8 cellular contexts compared by ENCODE assay signal in the genomic region with DNA sequence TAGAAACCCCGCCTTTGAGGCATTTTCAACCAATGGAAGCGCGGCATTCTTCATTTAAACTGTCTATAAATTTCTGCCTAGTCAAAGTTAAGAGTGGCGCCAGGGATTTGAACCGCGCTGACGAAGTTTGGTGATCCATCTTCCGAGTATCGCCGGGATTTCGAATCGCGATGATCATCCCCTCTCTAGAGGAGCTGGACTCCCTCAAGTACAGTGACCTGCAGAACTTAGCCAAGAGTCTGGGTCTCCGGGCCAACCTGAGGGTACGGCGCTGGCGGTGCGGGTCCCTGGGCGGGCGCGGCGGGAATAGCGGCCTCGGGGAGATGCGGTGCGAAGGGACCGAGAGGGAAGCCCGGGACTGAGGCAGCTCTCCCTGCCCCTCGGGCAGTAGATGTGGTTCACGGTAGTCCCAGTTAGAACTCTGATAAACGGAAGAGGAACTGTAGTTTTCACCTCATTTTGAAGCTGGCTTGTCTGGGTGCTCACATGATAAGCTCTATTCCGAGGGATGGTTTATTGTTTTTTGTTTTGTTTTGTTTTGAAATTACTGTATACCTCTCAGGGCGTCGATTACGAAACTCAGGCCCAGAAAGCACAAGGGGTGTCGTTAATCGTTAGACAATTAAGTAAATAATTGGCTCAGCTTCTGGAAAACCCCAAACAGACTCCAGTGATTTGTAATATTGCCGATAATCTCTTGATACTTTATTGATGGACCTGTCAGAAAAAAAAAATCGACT. TPM values are rescaled to one million over a fixed set of nuclear protein-coding genes. Genes with fewer than 3 reads are reported as not detected.
DNase-seq lines count a peak whose midpoint lies in the region; ATAC-seq, FAIRE-seq and TF ChIP-seq lines count a peak whose summit lies in the region.

A gene with protein sequence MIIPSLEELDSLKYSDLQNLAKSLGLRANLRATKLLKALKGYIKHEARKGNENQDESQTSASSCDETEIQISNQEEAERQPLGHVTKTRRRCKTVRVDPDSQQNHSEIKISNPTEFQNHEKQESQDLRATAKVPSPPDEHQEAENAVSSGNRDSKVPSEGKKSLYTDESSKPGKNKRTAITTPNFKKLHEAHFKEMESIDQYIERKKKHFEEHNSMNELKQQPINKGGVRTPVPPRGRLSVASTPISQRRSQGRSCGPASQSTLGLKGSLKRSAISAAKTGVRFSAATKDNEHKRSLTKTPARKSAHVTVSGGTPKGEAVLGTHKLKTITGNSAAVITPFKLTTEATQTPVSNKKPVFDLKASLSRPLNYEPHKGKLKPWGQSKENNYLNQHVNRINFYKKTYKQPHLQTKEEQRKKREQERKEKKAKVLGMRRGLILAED (plus strand): TSS at position 94 of the 740 bp plus-strand sequence. CDS start 77 bp downstream, at position 171.

- in situ Hi-C loops in astrocyte of the spinal cord (cut with HindIII; ENCODE audit: low sequenced_read_pairs) = no loop called here

- peak; percentile 24 for ATAC-seq in stimulated activated naive CD8-positive, alpha-beta T cell treated with anti-CD3 and anti-CD28 coated beads, Interleukin-15, amount 100 ng/mL, for 72 hours

- H3K4me3 ChIP-seq in astrocyte of the spinal cord (ENCODE audit: low read depth, low read length) = peak within 1 kb of the TSS; percentile 83

- peak within 1 kb of the TSS; percentile 100 for H3K4me3 Mint-ChIP-seq in activated T-cell treated with anti-CD3 and anti-CD28 coated beads, Interleukin-2, amount 50 U/mL, for 24 hours
- H3K4me3 Mint-ChIP-seq in HFFc6 = peak within 1 kb of the TSS; percentile 99
- H3K4me3 Mint-ChIP-seq in stimulated activated naive CD8-positive, alpha-beta T cell treated with anti-CD3 and anti-CD28 coated beads, Interleukin-15, amount 100 ng/mL, for 72 hours = peak within 1 kb of the TSS; percentile 93 to 94

- peaks cover 58% of the 10 kb centered on the region for H3K36me3 Mint-ChIP-seq in activated T-cell treated with anti-CD3 and anti-CD28 coated beads, Interleukin-2, amount 50 U/mL, for 24 hours (ENCODE audit: low read depth)
- peaks cover 11% of the 10 kb centered on the region; the same call in 1 of the 2 replicates for H3K36me3 Mint-ChIP-seq in HFFc6 (ENCODE audit: low read depth)

- FAIRE-seq in islet of Langerhans (lab: Jason Lieb, UNC) = peak; percentile 95

- H3K9me3 Mint-ChIP-seq in activated T-cell treated with anti-CD3 and anti-CD28 coated beads, Interleukin-2, amount 50 U/mL, for 24 hours = no peaks in the 10 kb centered on the region
- no peaks in the 10 kb centered on the region; the same call in 1 of the 2 replicates for H3K9me3 Mint-ChIP-seq in HFFc6
- no peaks in the 10 kb centered on the region for H3K9me3 Mint-ChIP-seq in stimulated activated naive CD8-positive, alpha-beta T cell treated with anti-CD3 and anti-CD28 coated beads, Interleukin-15, amount 100 ng/mL, for 72 hours

- H3K27ac Mint-ChIP-seq in activated T-cell treated with anti-CD3 and anti-CD28 coated beads, Interleukin-2, amount 50 U/mL, for 24 hours = peak within 1 kb of the TSS; percentile 99
- peak within 1 kb of the TSS; percentile 98 for H3K27ac Mint-ChIP-seq in HFFc6
- H3K27ac Mint-ChIP-seq in stimulated activated naive CD8-positive, alpha-beta T cell treated with anti-CD3 and anti-CD28 coated beads, Interleukin-15, amount 100 ng/mL, for 72 hours = peak within 1 kb of the TSS; percentile 96 to 99

- peaks cover 32% of the 10 kb centered on the region for H3K4me1 Mint-ChIP-seq in activated T-cell treated with anti-CD3 and anti-CD28 coated beads, Interleukin-2, amount 50 U/mL, for 24 hours (ENCODE audit: low read depth)
- H3K4me1 Mint-ChIP-seq in HFFc6 (ENCODE audit: low read depth) = peaks cover 36% of the 10 kb centered on the region
- H3K4me1 Mint-ChIP-seq in stimulated activated naive CD8-positive, alpha-beta T cell treated with anti-CD3 and anti-CD28 coated beads, Interleukin-15, amount 100 ng/mL, for 72 hours = peaks cover 45% of the 10 kb centered on the region

- TF ChIP-seq CTCF in HFFc6 (IDR thresholded peaks at IDR 0.05) (no peak), astrocyte of the spinal cord (IDR thresholded peaks at IDR 0.05; ENCODE audit: low read depth, low read length) (no peak)

- no peaks in the 10 kb centered on the region for H3K27me3 Mint-ChIP-seq in activated T-cell treated with anti-CD3 and anti-CD28 coated beads, Interleukin-2, amount 50 U/mL, for 24 hours
- H3K27me3 Mint-ChIP-seq in HFFc6 (ENCODE audit: insufficient read depth) = peaks cover 6% of the 10 kb centered on the region; the same call in 1 of the 2 replicates
- no peaks in the 10 kb centered on the region for H3K27me3 Mint-ChIP-seq in stimulated activated naive CD8-positive, alpha-beta T cell treated with anti-CD3 and anti-CD28 coated beads, Interleukin-15, amount 100 ng/mL, for 72 hours

- no peak for DNase-seq in activated T-cell treated with anti-CD3 and anti-CD28 coated beads, Interleukin-2, amount 50 U/mL, for 24 hours
- no peak for DNase-seq in activated T-cell treated with anti-CD3 and anti-CD28 coated beads for 4 hours
- no peak for DNase-seq in HFFc6
- DNase-seq in NCI-H1417 treated with DMSO at 0.1 percent for 48 hours (lab: John Stamatoyannopoulos, UW) = peak; percentile 41
- DNase-seq in astrocyte of the spinal cord (ENCODE audit: low read depth, low spot score) = no peak
- DNase-seq in stimulated activated naive CD8-positive, alpha-beta T cell treated with anti-CD3 and anti-CD28 coated beads, Interleukin-15, amount 100 ng/mL, for 72 hours = no peak
- no peak for DNase-seq in DMS153 treated with DMSO at 0.1 percent for 48 hours (lab: John Stamatoyannopoulos, UW; ENCODE audit: unreplicated experiment)

RNA-seq across cellular contexts. Expression of the gene that starts here (rescaled TPM):
- 10 to 100 TPM; 30.9 to 69.0 (median 63.6) TPM for total RNA-seq in HFFc6 (2021; fragmentation: NEBNext Ultra II Directional; extraction: Animal tissue kit (Norgen Biotek cat#: 25700))
